Comparison of ENCODE assay signal across 15 cellular contexts in the genomic region with DNA sequence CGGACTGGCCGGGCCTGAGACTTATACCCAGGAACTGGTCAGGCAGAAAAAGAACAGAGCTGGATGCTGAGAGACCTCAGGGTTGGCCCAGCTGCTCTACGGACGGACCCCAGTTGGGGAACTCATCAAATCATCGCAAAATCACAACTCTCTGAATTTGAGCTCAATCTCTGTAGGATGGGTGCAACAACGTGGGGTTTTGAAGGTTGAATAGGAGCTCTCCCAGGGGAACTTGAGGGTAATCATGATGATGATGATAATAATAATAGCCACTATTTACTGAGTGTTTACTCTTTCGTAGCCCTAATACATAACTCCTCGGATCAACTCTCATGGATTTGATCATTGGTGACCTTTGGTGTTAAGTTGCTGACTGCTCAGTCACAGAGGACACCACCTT. TPM values are rescaled to one million over a fixed set of nuclear protein-coding genes. Genes with fewer than 3 reads are reported as not detected.
"Had no signal": no experiment of that assay in that cellular context is flagged by ENCODE, and none has a peak within 500 bp of the region (broad histone marks: within the 10 kb centered on the region; RNA-seq: fewer than 3 reads in every experiment).

No MANE protein-coding gene starts in this region.

RNA-seq across cellular contexts. Expression of a gene that starts 1.4 kb away (rescaled TPM):
- total RNA-seq: stomach, subcutaneous adipose tissue, suprapubic skin, temporal lobe, thoracic aorta, thyroid gland, tibial nerve, transverse colon, upper lobe of left lung, upper lobe of right lung, ureter, urinary bladder, uterus, vagina had no signal

RNA-seq across cellular contexts. Expression of a gene that starts 6.2 kb away (rescaled TPM):
- total RNA-seq: stomach, subcutaneous adipose tissue, suprapubic skin, temporal lobe, testis, thoracic aorta, thyroid gland, tibial nerve, transverse colon, upper lobe of left lung, upper lobe of right lung, ureter, urinary bladder, uterus, vagina had no signal

RNA-seq across cellular contexts. Expression of a gene that starts 6.4 kb away (rescaled TPM):
- total RNA-seq: stomach, subcutaneous adipose tissue, suprapubic skin, temporal lobe, thoracic aorta, thyroid gland, tibial nerve, transverse colon, upper lobe of left lung, upper lobe of right lung, ureter, urinary bladder, uterus, vagina had no signal

RNA-seq across cellular contexts. Expression of a gene that starts 13.3 kb away (rescaled TPM):
- total RNA-seq: stomach, subcutaneous adipose tissue, temporal lobe, thoracic aorta, tibial nerve, transverse colon, upper lobe of left lung, upper lobe of right lung, urinary bladder, uterus, vagina had no signal

RNA-seq across cellular contexts. Expression of a gene that starts 13.4 kb away (rescaled TPM):
- total RNA-seq: subcutaneous adipose tissue, suprapubic skin, temporal lobe, thoracic aorta, thyroid gland, upper lobe of right lung, ureter, urinary bladder, uterus, vagina had no signal
